17 cellular contexts compared by ENCODE assay signal in genomic region chrX:110006161-110006560, GRCh38.
"Had no signal": no experiment of that assay in that cellular context is flagged by ENCODE, and none has a peak within 500 bp of the region (broad histone marks: within the 10 kb centered on the region; RNA-seq: fewer than 3 reads in every experiment).

No MANE protein-coding gene starts in this region.

- H3K36me3 ChIP-seq: transverse colon had no signal

- H3K9me3 ChIP-seq: transverse colon had no signal

- DNase-seq: activated CD4-positive, alpha-beta memory T cell treated with anti-CD3 and anti-CD28 coated beads, Interleukin-2, amount 10 ng/mL, durations not matched to agents 7 days and 5 days; activated CD4-positive, alpha-beta T cell treated with anti-CD3 and anti-CD28 coated beads for 48 hours; activated CD4-positive, CD25-positive, alpha-beta regulatory T cell; activated CD8-positive, alpha-beta memory T cell treated with anti-CD3 and anti-CD28 coated beads, Interleukin-2, amount 10 ng/mL, durations not matched to agents 7 days and 5 days; activated naive CD4-positive, alpha-beta T cell treated with anti-CD3 and anti-CD28 coated beads for 36 hours; anterior cingulate cortex; cerebellar nuclear complex; cortex of kidney; mesendoderm; naive thymus-derived CD4-positive, alpha-beta T cell; nucleus accumbens; retina; stimulated activated CD4-positive, alpha-beta T cell treated with anti-CD3 and anti-CD28 coated beads, Interleukin-2, amount 100 ng/mL, for 24 hours; transverse colon had no signal

- H3K9me3 Mint-ChIP-seq: activated CD4-positive, alpha-beta memory T cell treated with anti-CD3 and anti-CD28 coated beads, Interleukin-2, amount 10 ng/mL, durations not matched to agents 7 days and 5 days; activated naive CD4-positive, alpha-beta T cell treated with anti-CD3 and anti-CD28 coated beads for 36 hours; activated T-helper 17 cell treated with anti-CD3 and anti-CD28 coated beads, Interleukin-2, amount 50 U/mL, for 72 hours; stimulated activated naive CD8-positive, alpha-beta T cell treated with anti-CD3 and anti-CD28 coated beads, Interleukin-15, Interleukin-2, amounts not matched to agents 100 ng/mL and 50 ng/mL, for 24 hours had no signal

- H3K27me3 ChIP-seq: transverse colon had no signal

- H3K27me3 Mint-ChIP-seq: activated CD4-positive, alpha-beta memory T cell treated with anti-CD3 and anti-CD28 coated beads, Interleukin-2, amount 10 ng/mL, durations not matched to agents 7 days and 5 days; activated CD8-positive, alpha-beta memory T cell treated with anti-CD3 and anti-CD28 coated beads, Interleukin-2, amount 10 ng/mL, durations not matched to agents 7 days and 5 days; activated T-helper 17 cell treated with anti-CD3 and anti-CD28 coated beads, Interleukin-2, amount 50 U/mL, for 72 hours; naive thymus-derived CD4-positive, alpha-beta T cell; stimulated activated naive CD8-positive, alpha-beta T cell treated with anti-CD3 and anti-CD28 coated beads, Interleukin-15, Interleukin-2, amounts not matched to agents 100 ng/mL and 50 ng/mL, for 24 hours had no signal

- ATAC-seq: activated CD8-positive, alpha-beta memory T cell treated with anti-CD3 and anti-CD28 coated beads, Interleukin-2, amount 10 ng/mL, durations not matched to agents 7 days and 5 days; activated T-helper 17 cell treated with anti-CD3 and anti-CD28 coated beads, Interleukin-2, amount 50 U/mL, for 72 hours; esophagus mucosa; naive thymus-derived CD4-positive, alpha-beta T cell had no signal

- H3K27ac Mint-ChIP-seq: activated CD4-positive, alpha-beta memory T cell treated with anti-CD3 and anti-CD28 coated beads, Interleukin-2, amount 10 ng/mL, durations not matched to agents 7 days and 5 days; naive thymus-derived CD4-positive, alpha-beta T cell; stimulated activated naive CD8-positive, alpha-beta T cell treated with anti-CD3 and anti-CD28 coated beads, Interleukin-15, Interleukin-2, amounts not matched to agents 100 ng/mL and 50 ng/mL, for 24 hours had no signal

- H3K4me3 ChIP-seq: transverse colon had no signal

- H3K4me3 Mint-ChIP-seq: activated CD4-positive, alpha-beta memory T cell treated with anti-CD3 and anti-CD28 coated beads, Interleukin-2, amount 10 ng/mL, durations not matched to agents 7 days and 5 days; activated CD8-positive, alpha-beta memory T cell treated with anti-CD3 and anti-CD28 coated beads, Interleukin-2, amount 10 ng/mL, durations not matched to agents 7 days and 5 days; activated naive CD4-positive, alpha-beta T cell treated with anti-CD3 and anti-CD28 coated beads for 36 hours; stimulated activated naive CD8-positive, alpha-beta T cell treated with anti-CD3 and anti-CD28 coated beads, Interleukin-15, Interleukin-2, amounts not matched to agents 100 ng/mL and 50 ng/mL, for 24 hours had no signal
